In the genomic region with DNA sequence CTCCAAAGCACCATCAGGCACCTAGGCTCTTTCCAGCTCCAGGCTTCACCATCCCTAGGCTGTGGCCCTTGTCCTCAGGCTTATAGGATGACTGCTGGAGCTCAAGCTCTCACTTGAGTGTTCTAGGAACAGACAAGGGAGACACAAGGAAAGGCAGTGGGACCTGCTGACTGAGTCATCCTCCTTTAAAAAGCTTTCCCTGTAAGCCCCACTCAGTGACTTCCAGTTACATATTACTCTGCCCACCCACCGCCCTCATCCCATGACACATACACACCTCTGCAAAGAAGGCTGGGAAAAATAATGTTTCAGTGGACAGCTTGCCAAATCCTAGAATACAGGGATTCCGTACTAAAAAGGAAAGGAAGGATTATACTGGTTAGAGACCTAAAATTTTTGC, we compare ENCODE assay signal across 14 cellular contexts.
A peak's percentile ranks its signal among the peaks of the same experiment; 100 is the strongest.
DNase-seq lines count a peak whose midpoint lies in the region; ATAC-seq and TF ChIP-seq lines count a peak whose summit lies in the region.
"Had no signal": no experiment of that assay in that cellular context is flagged by ENCODE, and none has a peak within 500 bp of the region (broad histone marks: within the 10 kb centered on the region; RNA-seq: fewer than 3 reads in every experiment).

No MANE protein-coding gene starts in this region.

- H3K27ac ChIP-seq in gastrocnemius medialis, result no peak overlapping the region
- H3K27ac ChIP-seq: esophagus muscularis mucosa, left ventricle myocardium inferior, prostate gland had no signal

- H3K4me1 ChIP-seq in gastrocnemius medialis, result peaks cover 30 to 39% of the 10 kb centered on the region in 2 donors
- H3K4me1 ChIP-seq: left ventricle myocardium inferior, prostate gland had no signal

- no peaks in the 10 kb centered on the region for H3K27me3 ChIP-seq in gastrocnemius medialis
- H3K27me3 ChIP-seq: esophagus muscularis mucosa had no signal

- H3K4me3 ChIP-seq in foreskin fibroblast (ENCODE audit: low read depth in 1 of 2, low read length in 2 of 2) (no peak overlapping the region), gastrocnemius medialis (no peak overlapping the region)
- H3K4me3 ChIP-seq: esophagus muscularis mucosa, left ventricle myocardium inferior, prostate gland had no signal

- H3K36me3 ChIP-seq in gastrocnemius medialis, result no peaks in the 10 kb centered on the region
- H3K36me3 ChIP-seq: esophagus muscularis mucosa, left ventricle myocardium inferior, prostate gland had no signal

- TF ChIP-seq CTCF in foreskin fibroblast (IDR thresholded peaks at IDR 0.05; ENCODE audit: low read depth, low read length), result no peak
- TF ChIP-seq CTCF in gastrocnemius medialis (IDR thresholded peaks at IDR 0.05 in 4 of 5, conservative IDR thresholded peaks at IDR 0.05 in 1 of 5), result no peak

- TF ChIP-seq POLR2A in gastrocnemius medialis (IDR thresholded peaks at IDR 0.05), result no peak

- in situ Hi-C loops in gastrocnemius medialis (cut with MboI; ENCODE audit: low sequenced_read_pairs in 4 of 4), result no loop called here

- H3K9me3 ChIP-seq in gastrocnemius medialis, result no peaks in the 10 kb centered on the region
- H3K9me3 ChIP-seq: esophagus muscularis mucosa, left ventricle myocardium inferior, prostate gland had no signal

- ATAC-seq in gastrocnemius medialis (peak; percentile 25 to 42), HG02623 (IDR thresholded peaks at IDR 0.05; ENCODE audit: unreplicated experiment) (no peak), HG03108 (IDR thresholded peaks at IDR 0.05; ENCODE audit: unreplicated experiment) (no peak)
- ATAC-seq: activated CD8-positive, alpha-beta T cell treated with anti-CD3 and anti-CD28 coated beads for 36 hours; SK-N-SH treated with all-trans-retinoic acid at 6 μM for 48 hours had no signal

- DNase-seq in HCEC 1CT, result peak; percentile 25
- DNase-seq in RKO (ENCODE audit: low spot score), result peak; percentile 41
- peak; percentile 36 to 69 for DNase-seq in foreskin fibroblast
- no peak for DNase-seq in gastrocnemius medialis
- no peak for DNase-seq in dermis blood vessel endothelial cell
- DNase-seq: activated CD8-positive, alpha-beta T cell treated with anti-CD3 and anti-CD28 coated beads for 36 hours; CD4-positive, alpha-beta T cell; left ventricle myocardium inferior; stimulated activated CD4-positive, alpha-beta T cell treated with anti-CD3 and anti-CD28 coated beads, Interleukin-15, amount 100 ng/mL, for 24 hours had no signal

- intact Hi-C loops in gastrocnemius medialis (cut with DNase I; ENCODE audit: low total_unique reads), result loop anchor here (2.0 kb wide), 1 partner anchor 49 kb away; no protein-coding TSS in a partner anchor

Comparison
In these comparisons a context has a peak if more than half of its experiments do, and no peak if none do; other contexts are left out.
1. DNase-seq: peak in HCEC 1CT (single experiment), RKO (single experiment) and foreskin fibroblast (2 of 2); none in gastrocnemius medialis (0 of 2) and dermis blood vessel endothelial cell (single experiment).
2. ATAC-seq: peak in gastrocnemius medialis (2 of 2); none in HG02623 (single experiment) and HG03108 (single experiment).